In the genomic region with DNA sequence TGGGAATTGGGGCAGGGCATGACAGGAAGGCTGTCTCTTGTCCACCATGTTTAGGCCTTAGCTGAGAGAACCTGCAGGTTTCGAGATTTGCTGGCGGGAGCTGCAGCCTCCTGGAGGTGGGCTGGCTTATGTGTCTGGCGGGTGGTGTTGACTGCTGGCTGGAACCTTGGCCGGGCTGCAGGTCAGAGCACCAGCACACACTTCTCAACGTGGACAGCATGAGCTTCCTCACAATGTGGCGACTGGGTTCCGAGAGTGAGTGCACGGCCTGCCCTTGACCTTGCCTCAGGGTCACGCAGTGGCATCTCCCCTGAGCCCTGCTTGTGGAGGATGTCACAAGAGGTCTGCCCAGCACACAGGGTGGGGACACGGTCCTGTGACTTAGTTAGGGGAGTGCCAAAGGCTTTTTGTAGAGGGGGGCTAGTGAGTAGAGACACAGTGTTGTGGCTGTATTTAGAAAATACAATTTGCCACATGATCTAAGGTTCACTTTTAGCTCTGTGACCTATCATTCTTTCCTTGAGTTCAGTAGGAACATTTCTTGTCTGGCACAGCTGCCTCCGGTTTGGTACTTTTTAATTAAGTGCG, we compare ENCODE assay signal across 1 cellular context.
TF ChIP-seq lines count a peak whose summit lies in the region.

No MANE protein-coding gene starts in this region.

TF ChIP-seq in HepG2, 621 proteins besides CTCF, POLR2A, EP300 and RAD21 (continued from another document):
- TF ChIP-seq, protein P1, sequence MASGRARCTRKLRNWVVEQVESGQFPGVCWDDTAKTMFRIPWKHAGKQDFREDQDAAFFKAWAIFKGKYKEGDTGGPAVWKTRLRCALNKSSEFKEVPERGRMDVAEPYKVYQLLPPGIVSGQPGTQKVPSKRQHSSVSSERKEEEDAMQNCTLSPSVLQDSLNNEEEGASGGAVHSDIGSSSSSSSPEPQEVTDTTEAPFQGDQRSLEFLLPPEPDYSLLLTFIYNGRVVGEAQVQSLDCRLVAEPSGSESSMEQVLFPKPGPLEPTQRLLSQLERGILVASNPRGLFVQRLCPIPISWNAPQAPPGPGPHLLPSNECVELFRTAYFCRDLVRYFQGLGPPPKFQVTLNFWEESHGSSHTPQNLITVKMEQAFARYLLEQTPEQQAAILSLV (CRISPR knock-in tag; IDR thresholded peaks at IDR 0.05; ENCODE audit: borderline replicate concordance), result no peak
- no peak for TF ChIP-seq SATB2 (CRISPR knock-in tag; IDR thresholded peaks at IDR 0.05)
- TF ChIP-seq, protein P2, sequence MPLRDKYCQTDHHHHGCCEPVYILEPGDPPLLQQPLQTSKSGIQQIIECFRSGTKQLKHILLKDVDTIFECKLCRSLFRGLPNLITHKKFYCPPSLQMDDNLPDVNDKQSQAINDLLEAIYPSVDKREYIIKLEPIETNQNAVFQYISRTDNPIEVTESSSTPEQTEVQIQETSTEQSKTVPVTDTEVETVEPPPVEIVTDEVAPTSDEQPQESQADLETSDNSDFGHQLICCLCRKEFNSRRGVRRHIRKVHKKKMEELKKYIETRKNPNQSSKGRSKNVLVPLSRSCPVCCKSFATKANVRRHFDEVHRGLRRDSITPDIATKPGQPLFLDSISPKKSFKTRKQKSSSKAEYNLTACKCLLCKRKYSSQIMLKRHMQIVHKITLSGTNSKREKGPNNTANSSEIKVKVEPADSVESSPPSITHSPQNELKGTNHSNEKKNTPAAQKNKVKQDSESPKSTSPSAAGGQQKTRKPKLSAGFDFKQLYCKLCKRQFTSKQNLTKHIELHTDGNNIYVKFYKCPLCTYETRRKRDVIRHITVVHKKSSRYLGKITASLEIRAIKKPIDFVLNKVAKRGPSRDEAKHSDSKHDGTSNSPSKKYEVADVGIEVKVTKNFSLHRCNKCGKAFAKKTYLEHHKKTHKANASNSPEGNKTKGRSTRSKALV (CRISPR knock-in tag; IDR thresholded peaks at IDR 0.05), result no peak
- TF ChIP-seq ZNF562 (CRISPR knock-in tag; IDR thresholded peaks at IDR 0.05; ENCODE audit: borderline replicate concordance), result no peak
- no peak for TF ChIP-seq ZSCAN31 (CRISPR knock-in tag; IDR thresholded peaks at IDR 0.05; ENCODE audit: low read depth)
- TF ChIP-seq U2AF1 (optimal IDR thresholded peaks at IDR 0.05; ENCODE audit: low read depth, low read length), result no peak
- TF ChIP-seq CHD2 (IDR thresholded peaks at IDR 0.05; ENCODE audit: low read depth, low read length), result no peak
